Comparison of ENCODE assay signal across 10 cellular contexts in genomic region chr14:100476012-100476822, GRCh38.
DNase-seq lines count a peak whose midpoint lies in the region; ATAC-seq and TF ChIP-seq lines count a peak whose summit lies in the region.
"Had no signal": no experiment of that assay in that cellular context is flagged by ENCODE, and none has a peak within 500 bp of the region (broad histone marks: within the 10 kb centered on the region; RNA-seq: fewer than 3 reads in every experiment).

No MANE protein-coding gene starts in this region.

- H3K4ac ChIP-seq in mesenchymal stem cell (ENCODE audit: low read depth in 1 of 2, low read length in 2 of 2): no peak overlapping the region

- in situ Hi-C loops in astrocyte of the cerebellum (cut with HindIII; ENCODE audit: low sequenced_read_pairs): no loop called here

- H3K23ac ChIP-seq in mesenchymal stem cell (ENCODE audit: low read length in 2 of 2): no peak overlapping the region

- H3K36me3 ChIP-seq in MG63: no peaks in the 10 kb centered on the region
- peaks cover 0 to 11% of the 10 kb centered on the region in 2 experiments for H3K36me3 ChIP-seq in mesenchymal stem cell (ENCODE audit: control insufficient read depth in 1 of 2, insufficient read depth in 2 of 2, low read depth in 1 of 2, low read length in 2 of 2)
- H3K36me3 ChIP-seq in OCI-LY7 (ENCODE audit: insufficient read depth, low read length): no peaks in the 10 kb centered on the region

- no peak overlapping the region for H3K9ac ChIP-seq in mesenchymal stem cell (ENCODE audit: low read length)

- H3K4me3 ChIP-seq in MG63 (no peak overlapping the region), astrocyte of the cerebellum (ENCODE audit: low read depth, low read length) (no peak overlapping the region), mesenchymal stem cell (ENCODE audit: insufficient read depth in 1 of 2, low read depth in 1 of 2, low read length in 2 of 2) (no peak overlapping the region), OCI-LY7 (ENCODE audit: low read depth, low read length, poor library complexity, severe bottlenecking) (no peak overlapping the region)

- H3K9me3 ChIP-seq in MG63: no peaks in the 10 kb centered on the region
- no peaks in the 10 kb centered on the region for H3K9me3 ChIP-seq in mesenchymal stem cell (ENCODE audit: control insufficient read depth, low read length)
- H3K9me3 ChIP-seq in OCI-LY7 (ENCODE audit: low read length): no peaks in the 10 kb centered on the region

- H2AFZ ChIP-seq in mesenchymal stem cell (ENCODE audit: low read depth, low read length): no peak overlapping the region
- H2AFZ ChIP-seq in OCI-LY7 (ENCODE audit: low read length): no peak overlapping the region

- TF ChIP-seq CTCF in astrocyte of the cerebellum (IDR thresholded peaks at IDR 0.05; ENCODE audit: low read depth, low read length, missing control alignments) (no peak), OCI-LY7 (conservative IDR thresholded peaks at IDR 0.05; ENCODE audit: low read length) (no peak)

- no peak overlapping the region for H2BK12ac ChIP-seq in mesenchymal stem cell (ENCODE audit: low read length in 2 of 2)

- H3K27me3 ChIP-seq in MG63 (no peaks in the 10 kb centered on the region), mesenchymal stem cell (ENCODE audit: control insufficient read depth in 1 of 2, insufficient read depth in 1 of 2, low read length in 2 of 2) (no peaks in the 10 kb centered on the region)

- CTCF ChIA-PET in OCI-LY7 (lab: Charles Lee; ENCODE audit: unreplicated experiment): no interaction called here

- H3K27ac ChIP-seq in mesenchymal stem cell (ENCODE audit: low read length, poor library complexity, severe bottlenecking) (peak overlapping the region; percentile 97), OCI-LY7 (ENCODE audit: low read depth, low read length, poor library complexity, severe bottlenecking) (no peak overlapping the region)

- BruUV-seq in OCI-LY7 (replicated peaks; lab: Mats Ljungman, UMichigan): no TSS peak

- no peak overlapping the region for H2BK15ac ChIP-seq in mesenchymal stem cell (ENCODE audit: low read depth, poor library complexity, severe bottlenecking)

- H4K8ac ChIP-seq in mesenchymal stem cell (ENCODE audit: low read length): no peak overlapping the region

- intact Hi-C loops in OCI-LY7 (cut with micrococcal nuclease; ENCODE audit: unreplicated experiment): no loop called here

- H3K4me2 ChIP-seq in mesenchymal stem cell (ENCODE audit: low read length, poor library complexity, severe bottlenecking) (peak overlapping the region; percentile 38), OCI-LY7 (ENCODE audit: low read length) (no peak overlapping the region)

- POLR2A ChIA-PET in OCI-LY7 (lab: Charles Lee): interaction anchor here (0.6 to 0.8 kb wide), 3 partner anchors 11 to 964 kb away, joined by 3 to 4 read pairs (median 4); no protein-coding TSS in a partner anchor

- DNase-seq in COLO829 (ENCODE audit: low spot score) (peak; percentile 22), MG63 (peak; percentile 93), astrocyte of the cerebellum (ENCODE audit: low read depth) (peak; percentile 99), mesenchymal stem cell (peak; percentile 93), OCI-LY7 (ENCODE audit: low spot score) (no peak)
- DNase-seq in activated CD4-positive, alpha-beta T cell treated with anti-CD3 and anti-CD28 coated beads, Interleukin-2, amount 50 U/mL, for 48 hours: no peak
- DNase-seq: activated B cell treated with CpG ODN at 0.5 μM for 24 hours, GF-D8 had no signal

- H2AK5ac ChIP-seq in mesenchymal stem cell (ENCODE audit: low read length, severe bottlenecking): peak overlapping the region; percentile 79

- H2BK5ac ChIP-seq in mesenchymal stem cell (ENCODE audit: low read depth, low read length, poor library complexity, severe bottlenecking): peak overlapping the region; percentile 45

- H3K79me1 ChIP-seq in mesenchymal stem cell (replicated peaks; ENCODE audit: low read length, poor library complexity, severe bottlenecking): peaks cover 28% of the 10 kb centered on the region

- ATAC-seq in GM19023 (IDR thresholded peaks at IDR 0.05; ENCODE audit: unreplicated experiment): no peak
- no peak for ATAC-seq in HG03439 (IDR thresholded peaks at IDR 0.05; ENCODE audit: unreplicated experiment)

- no peak overlapping the region for H2BK120ac ChIP-seq in mesenchymal stem cell (ENCODE audit: low read depth, low read length)

- H3K18ac ChIP-seq in mesenchymal stem cell (ENCODE audit: low read depth in 1 of 2, low read length in 2 of 2): no peak overlapping the region

- no peaks in the 10 kb centered on the region; the same call in 1 of the 2 replicates for H4K20me1 ChIP-seq in OCI-LY7 (ENCODE audit: insufficient read depth, low read length)

- peaks cover 29% of the 10 kb centered on the region for H3K4me1 ChIP-seq in mesenchymal stem cell (ENCODE audit: control insufficient read depth, insufficient read depth, low read depth, low read length)
- no peaks in the 10 kb centered on the region for H3K4me1 ChIP-seq in OCI-LY7 (ENCODE audit: insufficient read depth, low read length, poor library complexity, severe bottlenecking)

- no peaks in the 10 kb centered on the region for H3K79me2 ChIP-seq in OCI-LY7 (ENCODE audit: insufficient read depth, low read depth, low read length)

- H3K9me2 ChIP-seq in OCI-LY7 (ENCODE audit: insufficient read depth, low read length): no peaks in the 10 kb centered on the region

- H4K91ac ChIP-seq in mesenchymal stem cell (ENCODE audit: low read length): no peak overlapping the region

- no peak overlapping the region for H3K14ac ChIP-seq in mesenchymal stem cell (ENCODE audit: low read length in 2 of 2)

- WGBS in mesenchymal stem cell: 25% methylated on average over 12 of the region's 14 CpGs

Comparison
In these comparisons a context has a peak if more than half of its experiments do, and no peak if none do; other contexts are left out.
1. DNase-seq: peak in COLO829 (single experiment), MG63 (single experiment), astrocyte of the cerebellum (single experiment) and mesenchymal stem cell (single experiment); none in OCI-LY7 (single experiment) and activated CD4-positive, alpha-beta T cell treated with anti-CD3 and anti-CD28 coated beads, Interleukin-2, amount 50 U/mL, for 48 hours (0 of 2).